Comparison of ENCODE assay signal across 9 cellular contexts in genomic region chr1:160401487-160401805, GRCh38. TPM values are rescaled to one million over a fixed set of nuclear protein-coding genes. Genes with fewer than 3 reads are reported as not detected.
DNase-seq lines count a peak whose midpoint lies in the region; ATAC-seq, FAIRE-seq and TF ChIP-seq lines count a peak whose summit lies in the region.
"Had no signal": no experiment of that assay in that cellular context is flagged by ENCODE, and none has a peak within 500 bp of the region (broad histone marks: within the 10 kb centered on the region; RNA-seq: fewer than 3 reads in every experiment).

No MANE protein-coding gene starts in this region.

- peaks cover 2% of the 10 kb centered on the region for H3K9me1 ChIP-seq in keratinocyte (ENCODE audit: control insufficient read depth, extremely low read depth, insufficient read depth, low read length)

- H3K9me3 Mint-ChIP-seq in activated T-helper 17 cell treated with anti-CD3 and anti-CD28 coated beads, Interleukin-2, amount 50 U/mL, for 72 hours, result no peaks in the 10 kb centered on the region
- no peaks in the 10 kb centered on the region for H3K9me3 Mint-ChIP-seq in stimulated activated memory B cell treated with anti-CD40 and anti-IgM and Interleukin-4, amounts not matched to agents 10 μg/mL and 1 μg/mL and 100 μg/mL, for 72 hours

- no peak for FAIRE-seq in keratinocyte (lab: Jason Lieb, UNC)

- peaks cover 7% of the 10 kb centered on the region for H3K4me1 Mint-ChIP-seq in activated T-helper 17 cell treated with anti-CD3 and anti-CD28 coated beads, Interleukin-2, amount 50 U/mL, for 72 hours
- peaks cover 23% of the 10 kb centered on the region for H3K4me1 Mint-ChIP-seq in stimulated activated memory B cell treated with anti-CD40 and anti-IgM and Interleukin-4, amounts not matched to agents 10 μg/mL and 1 μg/mL and 100 μg/mL, for 72 hours

- peaks cover 3% of the 10 kb centered on the region for H3K79me2 ChIP-seq in keratinocyte (ENCODE audit: control insufficient read depth, insufficient read depth, low read length)

- no peaks in the 10 kb centered on the region for H3K36me3 Mint-ChIP-seq in activated T-helper 17 cell treated with anti-CD3 and anti-CD28 coated beads, Interleukin-2, amount 50 U/mL, for 72 hours (ENCODE audit: low read depth)
- H3K36me3 Mint-ChIP-seq in stimulated activated memory B cell treated with anti-CD40 and anti-IgM and Interleukin-4, amounts not matched to agents 10 μg/mL and 1 μg/mL and 100 μg/mL, for 72 hours, result no peaks in the 10 kb centered on the region

- H3K4me1 ChIP-seq in HUES48 (ENCODE audit: control insufficient read depth, insufficient read depth, low read length), result peaks cover 46% of the 10 kb centered on the region
- H3K4me1 ChIP-seq in keratinocyte (ENCODE audit: control insufficient read depth, extremely low read depth, insufficient read depth, low read length), result peaks cover 54% of the 10 kb centered on the region

- no peak overlapping the region for H3K27ac Mint-ChIP-seq in activated T-helper 17 cell treated with anti-CD3 and anti-CD28 coated beads, Interleukin-2, amount 50 U/mL, for 72 hours
- no peak overlapping the region for H3K27ac Mint-ChIP-seq in stimulated activated memory B cell treated with anti-CD40 and anti-IgM and Interleukin-4, amounts not matched to agents 10 μg/mL and 1 μg/mL and 100 μg/mL, for 72 hours

- no peak overlapping the region for H3K27ac ChIP-seq in HUES48 (ENCODE audit: low read depth, low read length)
- no peak overlapping the region for H3K27ac ChIP-seq in keratinocyte (ENCODE audit: control insufficient read depth, insufficient read depth, low read length)
- H3K27ac ChIP-seq: thoracic aorta had no signal

- no peak for ATAC-seq in activated T-helper 17 cell treated with anti-CD3 and anti-CD28 coated beads, Interleukin-2, amount 50 U/mL, for 72 hours (replicated peaks)
- no peak for ATAC-seq in stimulated activated memory B cell treated with anti-CD40 and anti-IgM and Interleukin-4, amounts not matched to agents 10 μg/mL and 1 μg/mL and 100 μg/mL, for 72 hours
- ATAC-seq in GM18511 (IDR thresholded peaks at IDR 0.05; ENCODE audit: unreplicated experiment) (no peak), HG03565 (IDR thresholded peaks at IDR 0.05; ENCODE audit: unreplicated experiment) (no peak)

- H3K36me3 ChIP-seq in HUES48 (ENCODE audit: control insufficient read depth, insufficient read depth, low read length), result no peaks in the 10 kb centered on the region
- H3K36me3 ChIP-seq in keratinocyte (ENCODE audit: control insufficient read depth in 2 of 2, extremely low read depth in 1 of 2, insufficient read depth in 2 of 2, low read length in 2 of 2), result no peaks in the 10 kb centered on the region
- H3K36me3 ChIP-seq: thoracic aorta had no signal

- H3K27me3 Mint-ChIP-seq in activated T-helper 17 cell treated with anti-CD3 and anti-CD28 coated beads, Interleukin-2, amount 50 U/mL, for 72 hours, result peaks cover 29% of the 10 kb centered on the region
- peaks cover 18% of the 10 kb centered on the region for H3K27me3 Mint-ChIP-seq in stimulated activated memory B cell treated with anti-CD40 and anti-IgM and Interleukin-4, amounts not matched to agents 10 μg/mL and 1 μg/mL and 100 μg/mL, for 72 hours

- peak overlapping the region; percentile 83 for H3K4me2 ChIP-seq in keratinocyte (ENCODE audit: control insufficient read depth, extremely low read depth, insufficient read depth, low read depth, low read length)

- H2AFZ ChIP-seq in keratinocyte (ENCODE audit: control insufficient read depth, low read length), result no peak overlapping the region

- DNase-seq in keratinocyte (ENCODE audit: low read depth, low spot score) (no peak), 8988T (no peak)
- DNase-seq: activated gamma-delta T cell treated with Interleukin-2 at 50 U/mL for 16 hours had no signal

- H3K4me3 Mint-ChIP-seq in activated T-helper 17 cell treated with anti-CD3 and anti-CD28 coated beads, Interleukin-2, amount 50 U/mL, for 72 hours, result peak overlapping the region; percentile 8
- H3K4me3 Mint-ChIP-seq in stimulated activated memory B cell treated with anti-CD40 and anti-IgM and Interleukin-4, amounts not matched to agents 10 μg/mL and 1 μg/mL and 100 μg/mL, for 72 hours, result peak overlapping the region; percentile 75

- H3K9ac ChIP-seq in HUES48 (ENCODE audit: low read depth, low read length) (peak overlapping the region; percentile 55), keratinocyte (ENCODE audit: control insufficient read depth, extremely low read depth, insufficient read depth, low read length) (peak overlapping the region; percentile 69)

- H3K27me3 ChIP-seq in HUES48 (ENCODE audit: control insufficient read depth, insufficient read depth, low read length), result no peaks in the 10 kb centered on the region
- H3K27me3 ChIP-seq in keratinocyte (ENCODE audit: control insufficient read depth, extremely low read depth, insufficient read depth, low read length), result no peaks in the 10 kb centered on the region

- H3K9me3 ChIP-seq in HUES48 (ENCODE audit: control insufficient read depth, insufficient read depth, low read length) (no peaks in the 10 kb centered on the region), keratinocyte (ENCODE audit: control insufficient read depth, low read depth, low read length) (no peaks in the 10 kb centered on the region)
- H3K9me3 ChIP-seq: thoracic aorta had no signal

- H4K20me1 ChIP-seq in keratinocyte (ENCODE audit: control insufficient read depth, extremely low read depth, insufficient read depth, low read length), result no peaks in the 10 kb centered on the region

- dilution Hi-C loops in keratinocyte (cut with MboI; ENCODE audit: extremely low pct_ligation_motif_present, low sequenced_read_pairs), result no loop called here

- peak overlapping the region; percentile 89 for H3K4me3 ChIP-seq in HUES48 (ENCODE audit: low read depth, low read length)
- peak overlapping the region; percentile 56 to 91 (median 57) for H3K4me3 ChIP-seq in keratinocyte (ENCODE audit: control insufficient read depth in 2 of 3, extremely low read depth in 1 of 3, insufficient read depth in 2 of 3, low read depth in 1 of 3, low read length in 3 of 3)

- no peak for TF ChIP-seq CTCF in keratinocyte (optimal IDR thresholded peaks at IDR 0.05 in 1 of 3, IDR thresholded peaks at IDR 0.05 in 1 of 3, conservative IDR thresholded peaks at IDR 0.05 in 1 of 3; ENCODE audit: extremely low read depth in 1 of 3, insufficient read depth in 2 of 3, low read length in 3 of 3)

RNA-seq across cellular contexts. Expression of gene VANGL2, which starts 1.1 kb away (rescaled TPM):
- not detected for total RNA-seq in activated T-helper 17 cell treated with anti-CD3 and anti-CD28 coated beads, Interleukin-2, amount 50 U/mL, for 72 hours
- 10.9 to 17.6 TPM (median 11.4 TPM) in 3 replicates for polyA plus RNA-seq in keratinocyte
- 2.7 TPM for polyA plus RNA-seq in keratinocyte (2011; ENCODE audit: low read depth)
- polyA plus RNA-seq in keratinocyte (2011; cell fraction: cytosol; rRNA removed), result 8.4 and 8.7 TPM in 2 replicates
- 32.2 and 38.0 TPM in 2 replicates for polyA plus RNA-seq in keratinocyte (2011; cell fraction: nucleus; rRNA removed)
- 6.7 and 11.3 TPM in 2 replicates for polyA plus RNA-seq in keratinocyte (2012; ENCODE audit: low replicate concordance)
- polyA minus RNA-seq in keratinocyte, result 11.8 to 19.0 TPM (median 16.6 TPM) in 3 replicates
- polyA minus RNA-seq in keratinocyte (2011; cell fraction: cytosol; rRNA and poly(A)+ RNA removed), result 7.1 TPM
- 9.5 and 14.1 TPM in 2 replicates for polyA minus RNA-seq in keratinocyte (2011; cell fraction: nucleus; rRNA and poly(A)+ RNA removed)

RNA-seq across cellular contexts. Expression of gene NHLH1, which starts 34.6 kb away (rescaled TPM):
- total RNA-seq in activated T-helper 17 cell treated with anti-CD3 and anti-CD28 coated beads, Interleukin-2, amount 50 U/mL, for 72 hours, result 1 to 10 TPM; 1.0 to 1.1 TPM
- polyA plus RNA-seq in keratinocyte, result 0.10 to 0.17 TPM (median 0.13 TPM) in 3 replicates
- not detected for polyA plus RNA-seq in keratinocyte (2011; ENCODE audit: low read depth)
- polyA plus RNA-seq in keratinocyte (2011; cell fraction: cytosol; rRNA removed), result 0.03 and 0.11 TPM in 2 replicates
- 0.53 and 0.62 TPM in 2 replicates for polyA plus RNA-seq in keratinocyte (2011; cell fraction: nucleus; rRNA removed)
- polyA plus RNA-seq in keratinocyte (2012; ENCODE audit: low replicate concordance), result 0.03 and 0.27 TPM in 2 replicates
- 0.07 to 0.22 TPM (median 0.16 TPM) in 3 replicates for polyA minus RNA-seq in keratinocyte
- not detected for polyA minus RNA-seq in keratinocyte (2011; cell fraction: cytosol; rRNA and poly(A)+ RNA removed)
- polyA minus RNA-seq in keratinocyte (2011; cell fraction: nucleus; rRNA and poly(A)+ RNA removed), result 0.23 TPM in 1 of 2 replicates, not detected in the other

RNA-seq across cellular contexts. Expression of gene NCSTN, which starts 58.3 kb away (rescaled TPM):
- 10 to 100 TPM; 58.7 to 67.4 TPM for total RNA-seq in activated T-helper 17 cell treated with anti-CD3 and anti-CD28 coated beads, Interleukin-2, amount 50 U/mL, for 72 hours
- polyA plus RNA-seq in keratinocyte, result 111 to 150 TPM (median 112 TPM) in 3 replicates
- 30.8 TPM for polyA plus RNA-seq in keratinocyte (2011; ENCODE audit: low read depth)
- 51.6 and 73.4 TPM in 2 replicates for polyA plus RNA-seq in keratinocyte (2011; cell fraction: cytosol; rRNA removed)
- polyA plus RNA-seq in keratinocyte (2011; cell fraction: nucleus; rRNA removed), result 328 and 342 TPM in 2 replicates
- 60.6 and 67.8 TPM in 2 replicates for polyA plus RNA-seq in keratinocyte (2012; ENCODE audit: low replicate concordance)
- 96.7 to 178 TPM (median 112 TPM) in 3 replicates for polyA minus RNA-seq in keratinocyte
- polyA minus RNA-seq in keratinocyte (2011; cell fraction: cytosol; rRNA and poly(A)+ RNA removed), result 75.2 TPM
- polyA minus RNA-seq in keratinocyte (2011; cell fraction: nucleus; rRNA and poly(A)+ RNA removed), result 197 and 243 TPM in 2 replicates

RNA-seq across cellular contexts. Expression of gene COPA, which starts 58.4 kb away (rescaled TPM):
- 100 to 1,000 TPM; 136 to 178 TPM for total RNA-seq in activated T-helper 17 cell treated with anti-CD3 and anti-CD28 coated beads, Interleukin-2, amount 50 U/mL, for 72 hours
- polyA plus RNA-seq in keratinocyte, result 157 to 169 TPM (median 164 TPM) in 3 replicates
- polyA plus RNA-seq in keratinocyte (2011; ENCODE audit: low read depth), result 55.1 TPM
- polyA plus RNA-seq in keratinocyte (2011; cell fraction: cytosol; rRNA removed), result 100 and 148 TPM in 2 replicates
- 181 and 183 TPM in 2 replicates for polyA plus RNA-seq in keratinocyte (2011; cell fraction: nucleus; rRNA removed)
- 42.3 and 104 TPM in 2 replicates for polyA plus RNA-seq in keratinocyte (2012; ENCODE audit: low replicate concordance)
- polyA minus RNA-seq in keratinocyte, result 247 to 324 TPM (median 257 TPM) in 3 replicates
- polyA minus RNA-seq in keratinocyte (2011; cell fraction: cytosol; rRNA and poly(A)+ RNA removed), result 184 TPM
- 159 and 293 TPM in 2 replicates for polyA minus RNA-seq in keratinocyte (2011; cell fraction: nucleus; rRNA and poly(A)+ RNA removed)
